Comparison of ENCODE assay signal across 2 cellular contexts in the genomic region with DNA sequence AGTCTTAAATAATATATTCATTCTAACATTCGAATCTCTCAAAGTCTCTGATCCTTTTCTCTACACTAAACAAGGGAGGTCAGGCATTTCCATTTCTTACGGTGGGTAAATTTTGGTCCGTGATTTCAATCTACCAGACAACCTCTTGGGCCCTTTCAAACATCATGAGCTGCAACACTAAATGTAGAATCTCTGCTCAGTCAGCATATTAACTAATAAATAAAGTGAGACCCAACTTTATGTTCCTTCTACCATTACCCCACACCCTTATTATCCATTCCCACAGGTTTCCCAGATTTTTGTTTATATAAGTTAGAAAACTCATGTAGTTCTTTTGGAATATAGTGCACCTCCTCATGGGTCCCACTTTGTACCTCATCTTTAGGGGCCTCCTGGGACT.
TF ChIP-seq lines count a peak whose summit lies in the region.

No MANE protein-coding gene starts in this region.

TF ChIP-seq in HepG2, 621 proteins besides CTCF, POLR2A, EP300 and RAD21:
- TF ChIP-seq MAFK (conservative IDR thresholded peaks at IDR 0.05 in 1 of 2, IDR thresholded peaks at IDR 0.05 in 1 of 2; ENCODE audit: low read length in 2 of 2) (peak in 1 of 2 experiments; percentile 55; a peak in 3 of 4 replicates), U2AF2 (IDR thresholded peaks at IDR 0.05; ENCODE audit: low read depth, low read length) (no peak), MAFF (IDR thresholded peaks at IDR 0.05; ENCODE audit: low read depth, low read length) (peak; percentile 39; the same call in 1 of the 2 replicates)
- TF ChIP-seq, protein P1, sequence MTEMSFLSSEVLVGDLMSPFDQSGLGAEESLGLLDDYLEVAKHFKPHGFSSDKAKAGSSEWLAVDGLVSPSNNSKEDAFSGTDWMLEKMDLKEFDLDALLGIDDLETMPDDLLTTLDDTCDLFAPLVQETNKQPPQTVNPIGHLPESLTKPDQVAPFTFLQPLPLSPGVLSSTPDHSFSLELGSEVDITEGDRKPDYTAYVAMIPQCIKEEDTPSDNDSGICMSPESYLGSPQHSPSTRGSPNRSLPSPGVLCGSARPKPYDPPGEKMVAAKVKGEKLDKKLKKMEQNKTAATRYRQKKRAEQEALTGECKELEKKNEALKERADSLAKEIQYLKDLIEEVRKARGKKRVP (CRISPR knock-in tag; IDR thresholded peaks at IDR 0.05), result no peak
- TF ChIP-seq, protein P2, sequence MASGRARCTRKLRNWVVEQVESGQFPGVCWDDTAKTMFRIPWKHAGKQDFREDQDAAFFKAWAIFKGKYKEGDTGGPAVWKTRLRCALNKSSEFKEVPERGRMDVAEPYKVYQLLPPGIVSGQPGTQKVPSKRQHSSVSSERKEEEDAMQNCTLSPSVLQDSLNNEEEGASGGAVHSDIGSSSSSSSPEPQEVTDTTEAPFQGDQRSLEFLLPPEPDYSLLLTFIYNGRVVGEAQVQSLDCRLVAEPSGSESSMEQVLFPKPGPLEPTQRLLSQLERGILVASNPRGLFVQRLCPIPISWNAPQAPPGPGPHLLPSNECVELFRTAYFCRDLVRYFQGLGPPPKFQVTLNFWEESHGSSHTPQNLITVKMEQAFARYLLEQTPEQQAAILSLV (CRISPR knock-in tag; IDR thresholded peaks at IDR 0.05; ENCODE audit: borderline replicate concordance), result no peak

TF ChIP-seq in K562, 482 proteins besides CTCF, POLR2A, EP300 and RAD21:
- TF ChIP-seq XRCC5 (IDR thresholded peaks at IDR 0.05; ENCODE audit: low read depth, low read length) (no peak), BACH1 (tag; IDR thresholded peaks at IDR 0.05) (no peak), TARDBP (IDR thresholded peaks at IDR 0.05) (no peak), SMARCB1 (IDR thresholded peaks at IDR 0.05; ENCODE audit: insufficient read length, low read depth) (no peak), ZNF316 (IDR thresholded peaks at IDR 0.05) (peak; percentile 59; the same call in 1 of the 2 replicates), MAFG (tag; conservative IDR thresholded peaks at IDR 0.05) (0 out of 2 replicates have a peak, but pooled peaks have one; percentile 9), C11orf30 (IDR thresholded peaks at IDR 0.05; ENCODE audit: low read depth) (peak; percentile 20; the same call in 1 of the 2 replicates), ZNF41 (CRISPR knock-in tag; conservative IDR thresholded peaks at IDR 0.05) (no peak), MAFK (IDR thresholded peaks at IDR 0.05; ENCODE audit: low read length) (no peak), SP1 (CRISPR knock-in tag; IDR thresholded peaks at IDR 0.05) (no peak), LARP7 (IDR thresholded peaks at IDR 0.05) (no peak), THRAP3 (IDR thresholded peaks at IDR 0.05; ENCODE audit: borderline replicate concordance) (no peak), DACH1 (IDR thresholded peaks at IDR 0.05; ENCODE audit: partially characterized antibody) (no peak)
- TF ChIP-seq, protein P3, sequence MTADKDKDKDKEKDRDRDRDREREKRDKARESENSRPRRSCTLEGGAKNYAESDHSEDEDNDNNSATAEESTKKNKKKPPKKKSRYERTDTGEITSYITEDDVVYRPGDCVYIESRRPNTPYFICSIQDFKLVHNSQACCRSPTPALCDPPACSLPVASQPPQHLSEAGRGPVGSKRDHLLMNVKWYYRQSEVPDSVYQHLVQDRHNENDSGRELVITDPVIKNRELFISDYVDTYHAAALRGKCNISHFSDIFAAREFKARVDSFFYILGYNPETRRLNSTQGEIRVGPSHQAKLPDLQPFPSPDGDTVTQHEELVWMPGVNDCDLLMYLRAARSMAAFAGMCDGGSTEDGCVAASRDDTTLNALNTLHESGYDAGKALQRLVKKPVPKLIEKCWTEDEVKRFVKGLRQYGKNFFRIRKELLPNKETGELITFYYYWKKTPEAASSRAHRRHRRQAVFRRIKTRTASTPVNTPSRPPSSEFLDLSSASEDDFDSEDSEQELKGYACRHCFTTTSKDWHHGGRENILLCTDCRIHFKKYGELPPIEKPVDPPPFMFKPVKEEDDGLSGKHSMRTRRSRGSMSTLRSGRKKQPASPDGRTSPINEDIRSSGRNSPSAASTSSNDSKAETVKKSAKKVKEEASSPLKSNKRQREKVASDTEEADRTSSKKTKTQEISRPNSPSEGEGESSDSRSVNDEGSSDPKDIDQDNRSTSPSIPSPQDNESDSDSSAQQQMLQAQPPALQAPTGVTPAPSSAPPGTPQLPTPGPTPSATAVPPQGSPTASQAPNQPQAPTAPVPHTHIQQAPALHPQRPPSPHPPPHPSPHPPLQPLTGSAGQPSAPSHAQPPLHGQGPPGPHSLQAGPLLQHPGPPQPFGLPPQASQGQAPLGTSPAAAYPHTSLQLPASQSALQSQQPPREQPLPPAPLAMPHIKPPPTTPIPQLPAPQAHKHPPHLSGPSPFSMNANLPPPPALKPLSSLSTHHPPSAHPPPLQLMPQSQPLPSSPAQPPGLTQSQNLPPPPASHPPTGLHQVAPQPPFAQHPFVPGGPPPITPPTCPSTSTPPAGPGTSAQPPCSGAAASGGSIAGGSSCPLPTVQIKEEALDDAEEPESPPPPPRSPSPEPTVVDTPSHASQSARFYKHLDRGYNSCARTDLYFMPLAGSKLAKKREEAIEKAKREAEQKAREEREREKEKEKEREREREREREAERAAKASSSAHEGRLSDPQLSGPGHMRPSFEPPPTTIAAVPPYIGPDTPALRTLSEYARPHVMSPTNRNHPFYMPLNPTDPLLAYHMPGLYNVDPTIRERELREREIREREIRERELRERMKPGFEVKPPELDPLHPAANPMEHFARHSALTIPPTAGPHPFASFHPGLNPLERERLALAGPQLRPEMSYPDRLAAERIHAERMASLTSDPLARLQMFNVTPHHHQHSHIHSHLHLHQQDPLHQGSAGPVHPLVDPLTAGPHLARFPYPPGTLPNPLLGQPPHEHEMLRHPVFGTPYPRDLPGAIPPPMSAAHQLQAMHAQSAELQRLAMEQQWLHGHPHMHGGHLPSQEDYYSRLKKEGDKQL (CRISPR knock-in tag; IDR thresholded peaks at IDR 0.05; ENCODE audit: borderline replicate concordance), result no peak
- TF ChIP-seq, protein P4, sequence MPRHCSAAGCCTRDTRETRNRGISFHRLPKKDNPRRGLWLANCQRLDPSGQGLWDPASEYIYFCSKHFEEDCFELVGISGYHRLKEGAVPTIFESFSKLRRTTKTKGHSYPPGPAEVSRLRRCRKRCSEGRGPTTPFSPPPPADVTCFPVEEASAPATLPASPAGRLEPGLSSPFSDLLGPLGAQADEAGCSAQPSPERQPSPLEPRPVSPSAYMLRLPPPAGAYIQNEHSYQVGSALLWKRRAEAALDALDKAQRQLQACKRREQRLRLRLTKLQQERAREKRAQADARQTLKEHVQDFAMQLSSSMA (CRISPR knock-in tag; IDR thresholded peaks at IDR 0.05), result no peak
